Comparison of ENCODE assay signal across 8 cellular contexts in the genomic region with DNA sequence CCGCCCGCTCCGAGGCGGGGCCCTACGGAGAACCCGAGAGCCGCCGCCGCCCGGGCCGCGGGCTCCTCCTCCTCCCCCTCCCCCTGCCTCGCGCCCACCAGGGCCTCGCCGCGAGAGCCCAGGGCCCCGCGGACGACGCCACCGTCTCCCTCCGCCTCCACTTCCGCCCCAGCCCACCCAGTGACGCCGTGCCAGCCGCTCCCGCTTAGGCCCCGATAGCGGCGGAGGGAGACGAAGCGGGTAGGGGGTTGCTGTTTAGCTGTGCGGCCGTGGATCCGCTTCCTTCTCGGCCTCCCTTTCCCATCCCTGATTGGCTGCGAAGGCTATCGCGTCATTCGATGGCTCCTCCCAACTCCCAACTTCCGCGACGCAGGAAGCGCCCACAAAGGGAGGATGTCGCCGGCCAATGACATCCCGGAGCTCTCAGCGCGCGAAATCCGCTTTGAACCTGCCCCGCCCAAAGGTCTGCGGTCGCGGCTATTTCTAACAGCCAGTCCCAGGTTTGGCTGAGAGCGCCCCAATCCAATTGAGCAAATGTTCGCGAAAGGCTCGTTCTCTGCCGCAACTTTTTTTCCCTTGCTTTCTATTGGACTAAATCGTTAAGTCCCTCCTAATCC. TPM values are rescaled to one million over a fixed set of nuclear protein-coding genes. Genes with fewer than 3 reads are reported as not detected.
DNase-seq lines count a peak whose midpoint lies in the region; ATAC-seq and TF ChIP-seq lines count a peak whose summit lies in the region.

A gene (minus strand): TSS at position 277 of the 617 bp plus-strand sequence. CDS start 304 bp downstream, outside the sequence.

- TF ChIP-seq EP300 in upper lobe of left lung (IDR thresholded peaks at IDR 0.05): peak in 1 of 4 donors; percentile 61

- peak in 3 of 4 donors; percentile 75 to 96 (median 89) for TF ChIP-seq POLR2A in upper lobe of left lung (IDR thresholded peaks at IDR 0.05)

- H3K4me3 ChIP-seq in heart right ventricle: peak within 1 kb of the TSS; percentile 77 to 98 (median 90)
- H3K4me3 ChIP-seq in upper lobe of left lung: peak within 1 kb of the TSS; percentile 72 to 94 (median 74)

- ATAC-seq in HG02870 (IDR thresholded peaks at IDR 0.05; ENCODE audit: unreplicated experiment) (peak; percentile 61), heart right ventricle (peak; percentile 93 to 97 (median 95)), upper lobe of left lung (ENCODE audit: low FRiP score in 2 of 2) (peak; percentile 95 to 97)

- in situ Hi-C loops in GM13976 (cut with MboI; ENCODE audit: low sequenced_read_pairs, unreplicated experiment): no loop called here

- intact Hi-C loops in T-helper 1 cell treated with Interleukin-12 subunit alpha and Interleukin-12 subunit beta and Interleukin-4 antibody, amounts not matched to agents 30 ng/mL and 1 ng/mL, for 36 hours (cut with micrococcal nuclease): loop anchor here (1.0 to 10.0 kb wide), 20 partner anchors 25 to 1661 kb away; a partner anchor contains a TSS
- intact Hi-C loops in heart right ventricle (cut with DNase I): loop anchor here in 2 of 10 donors (5.0 to 10.0 kb wide), 2 partner anchors 133 to 815 kb away; a partner anchor contains a TSS
- intact Hi-C loops in posterior cingulate gyrus (cut with DNase I): loop anchor here (5.0 kb wide), 1 partner anchor 603 kb away; a partner anchor contains a TSS

- peak within 1 kb of the TSS; percentile 93 to 100 (median 98) for H3K27ac ChIP-seq in heart right ventricle
- H3K27ac ChIP-seq in upper lobe of left lung: peak within 1 kb of the TSS; percentile 97 to 100 (median 98)

- DNase-seq in GM13976 (ENCODE audit: low spot score) (peak; percentile 92), NCI-H146 treated with DMSO at 0.1 percent for 48 hours (lab: John Stamatoyannopoulos, UW; ENCODE audit: unreplicated experiment) (peak; percentile 98), amniotic epithelial cell (ENCODE audit: low read depth) (peak; percentile 99), heart right ventricle (peak; percentile 95 to 97), posterior cingulate gyrus (peak; percentile 96 to 100 (median 98)), upper lobe of left lung (peak; percentile 97)

- H3K36me3 ChIP-seq in heart right ventricle (peaks cover 0 to 38% (median 17%) of the 10 kb centered on the region in 9 donors), upper lobe of left lung (peaks cover 5 to 29% (median 10%) of the 10 kb centered on the region in 4 donors)

- H3K27me3 ChIP-seq in heart right ventricle (no peaks in the 10 kb centered on the region), upper lobe of left lung (no peaks in the 10 kb centered on the region)

- no peaks in the 10 kb centered on the region for H3K9me3 ChIP-seq in heart right ventricle
- no peaks in the 10 kb centered on the region for H3K9me3 ChIP-seq in upper lobe of left lung

- H3K4me1 ChIP-seq in heart right ventricle (peaks cover 0 to 31% (median 26%) of the 10 kb centered on the region in 9 donors), upper lobe of left lung (peaks cover 20 to 31% (median 24%) of the 10 kb centered on the region in 4 donors)

- WGBS in heart right ventricle, 2 donors: 0% methylated on average over 59 to 62 of the region's 62 CpGs
- 0% methylated on average over 25 to 30 of the region's 62 CpGs for WGBS in upper lobe of left lung, 2 donors

- TF ChIP-seq CTCF in GM13976 (IDR thresholded peaks at IDR 0.05; ENCODE audit: borderline replicate concordance, control extremely low read depth, extremely low read depth, insufficient read depth, missing control alignments) (no peak), heart right ventricle (IDR thresholded peaks at IDR 0.05) (no peak), upper lobe of left lung (IDR thresholded peaks at IDR 0.05) (peak in 2 of 6 experiments; percentile 9 to 12)

RNA-seq across cellular contexts. Expression of the gene that starts here (rescaled TPM):
- total RNA-seq in T-helper 1 cell treated with Interleukin-12 subunit alpha and Interleukin-12 subunit beta and Interleukin-4 antibody, amounts not matched to agents 30 ng/mL and 1 ng/mL, for 36 hours: 46.3 and 47.4 TPM in 2 replicates
- 1 to 10 TPM; 5.5 to 9.1 (median 7.7) TPM for total RNA-seq in heart right ventricle
- 1 to 10 TPM; 4.1 to 9.9 TPM for polyA plus RNA-seq in heart right ventricle
- 10 to 100 TPM; 16.2 to 82.8 (median 25.4) TPM for total RNA-seq in upper lobe of left lung

Comparison
In these comparisons a context has a peak if more than half of its experiments do, and no peak if none do; other contexts are left out.
1. Peak in every context shown above with its lines: DNase-seq, ATAC-seq, H3K4me3 ChIP-seq and H3K27ac ChIP-seq.